Comparison of ENCODE assay signal across 18 cellular contexts in genomic region chr15:38576837-38577236, GRCh38. TPM values are rescaled to one million over a fixed set of nuclear protein-coding genes. Genes with fewer than 3 reads are reported as not detected.
DNase-seq lines count a peak whose midpoint lies in the region; ATAC-seq and TF ChIP-seq lines count a peak whose summit lies in the region.
"Had no signal": no experiment of that assay in that cellular context is flagged by ENCODE, and none has a peak within 500 bp of the region (broad histone marks: within the 10 kb centered on the region; RNA-seq: fewer than 3 reads in every experiment).

No MANE protein-coding gene starts in this region.

- no peak for DNase-seq in activated T-cell treated with anti-CD3 and anti-CD28 coated beads, Interleukin-2, amount 50 U/mL, for 24 hours
- DNase-seq in activated T-cell treated with anti-CD3 and anti-CD28 coated beads for 4 hours (no peak), GM23338 (ENCODE audit: low spot score) (no peak), colonic mucosa (no peak)
- no peak for DNase-seq in activated naive CD8-positive, alpha-beta T cell treated with anti-CD3 and anti-CD28 coated beads, Interleukin-2, amount 50 U/mL, for 24 hours
- no peak for DNase-seq in natural killer cell treated with Interleukin-12 subunit alpha and Interleukin-12 subunit beta and Interleukin-15 and Interleukin-18, amount 100 ng/mL, for 72 hours (ENCODE audit: low spot score)
- DNase-seq: C1 segment of cervical spinal cord, DMS53, NCI-H187 treated with DMSO at 0.1 percent for 48 hours, NCI-H2171, NCI-H748 treated with DMSO at 0.1 percent for 48 hours, RPMI8226, SIG-M5 had no signal

- peaks cover 2% of the 10 kb centered on the region for H3K9me3 Mint-ChIP-seq in activated T-cell treated with anti-CD3 and anti-CD28 coated beads, Interleukin-2, amount 50 U/mL, for 24 hours
- H3K9me3 Mint-ChIP-seq in GM23338, result peaks cover 8% of the 10 kb centered on the region
- H3K9me3 Mint-ChIP-seq in activated naive CD8-positive, alpha-beta T cell treated with anti-CD3 and anti-CD28 coated beads, Interleukin-2, amount 50 U/mL, for 24 hours, result peaks cover 2% of the 10 kb centered on the region
- H3K9me3 Mint-ChIP-seq in natural killer cell treated with Interleukin-12 subunit alpha and Interleukin-12 subunit beta and Interleukin-15 and Interleukin-18, amount 100 ng/mL, for 72 hours, result peaks cover 2% of the 10 kb centered on the region

- H3F3A ChIP-seq in GM23338 (replicated peaks; ENCODE audit: low read depth), result no peaks in the 10 kb centered on the region

- no peak overlapping the region for H3K4me3 ChIP-seq in GM23338
- H3K4me3 ChIP-seq in colonic mucosa, result no peak overlapping the region
- H3K4me3 ChIP-seq: HAP-1, K562 had no signal

- peak overlapping the region; percentile 5; the same call in 1 of the 2 replicates for H2AFZ ChIP-seq in GM23338

- no peaks in the 10 kb centered on the region for H3K36me3 Mint-ChIP-seq in activated T-cell treated with anti-CD3 and anti-CD28 coated beads, Interleukin-2, amount 50 U/mL, for 24 hours (ENCODE audit: low read depth)
- no peaks in the 10 kb centered on the region; the same call in 2 of the 3 replicates for H3K36me3 Mint-ChIP-seq in GM23338 (ENCODE audit: low read depth)
- peaks cover 2% of the 10 kb centered on the region for H3K36me3 Mint-ChIP-seq in activated naive CD8-positive, alpha-beta T cell treated with anti-CD3 and anti-CD28 coated beads, Interleukin-2, amount 50 U/mL, for 24 hours (ENCODE audit: low read depth)
- H3K36me3 Mint-ChIP-seq in natural killer cell treated with Interleukin-12 subunit alpha and Interleukin-12 subunit beta and Interleukin-15 and Interleukin-18, amount 100 ng/mL, for 72 hours, result peaks cover 10% of the 10 kb centered on the region

- no peaks in the 10 kb centered on the region for H3K36me3 ChIP-seq in GM23338 (ENCODE audit: insufficient read depth)
- H3K36me3 ChIP-seq in colonic mucosa, result no peaks in the 10 kb centered on the region
- H3K36me3 ChIP-seq: HAP-1 had no signal

- TF ChIP-seq CTCF in GM23338 (conservative IDR thresholded peaks at IDR 0.05; ENCODE audit: low read depth in 2 of 2), result no peak
- TF ChIP-seq CTCF in colonic mucosa (IDR thresholded peaks at IDR 0.05), result no peak

- no peak overlapping the region for H3K4me3 Mint-ChIP-seq in activated T-cell treated with anti-CD3 and anti-CD28 coated beads, Interleukin-2, amount 50 U/mL, for 24 hours
- no peak overlapping the region for H3K4me3 Mint-ChIP-seq in GM23338
- H3K4me3 Mint-ChIP-seq in activated naive CD8-positive, alpha-beta T cell treated with anti-CD3 and anti-CD28 coated beads, Interleukin-2, amount 50 U/mL, for 24 hours, result no peak overlapping the region
- H3K4me3 Mint-ChIP-seq in natural killer cell treated with Interleukin-12 subunit alpha and Interleukin-12 subunit beta and Interleukin-15 and Interleukin-18, amount 100 ng/mL, for 72 hours, result peak overlapping the region; percentile 75

- H3K4me1 Mint-ChIP-seq in activated T-cell treated with anti-CD3 and anti-CD28 coated beads, Interleukin-2, amount 50 U/mL, for 24 hours (ENCODE audit: low read depth), result peaks cover 35% of the 10 kb centered on the region
- H3K4me1 Mint-ChIP-seq in GM23338, result peaks cover 16% of the 10 kb centered on the region
- H3K4me1 Mint-ChIP-seq in activated naive CD8-positive, alpha-beta T cell treated with anti-CD3 and anti-CD28 coated beads, Interleukin-2, amount 50 U/mL, for 24 hours, result peaks cover 27% of the 10 kb centered on the region
- peaks cover 48 to 52% of the 10 kb centered on the region in 2 donors for H3K4me1 Mint-ChIP-seq in natural killer cell treated with Interleukin-12 subunit alpha and Interleukin-12 subunit beta and Interleukin-15 and Interleukin-18, amount 100 ng/mL, for 72 hours (ENCODE audit: low read depth in 2 of 2)

- no peak overlapping the region for H3K4me2 ChIP-seq in GM23338

- H3K9me2 ChIP-seq in GM23338 (ENCODE audit: insufficient read depth), result 0 out of 2 replicates have a peak, but pooled peaks cover 4% of the 10 kb centered on the region

- no peak overlapping the region for H3K9ac ChIP-seq in colonic mucosa (ENCODE audit: low read depth in 2 of 2, low read length in 2 of 2)

- peaks cover 5% of the 10 kb centered on the region; the same call in 1 of the 2 replicates for H3K4me1 ChIP-seq in GM23338 (ENCODE audit: insufficient read depth)
- no peaks in the 10 kb centered on the region for H3K4me1 ChIP-seq in colonic mucosa
- H3K4me1 ChIP-seq: HAP-1 had no signal

- H3K27me3 Mint-ChIP-seq in activated T-cell treated with anti-CD3 and anti-CD28 coated beads, Interleukin-2, amount 50 U/mL, for 24 hours, result no peaks in the 10 kb centered on the region
- H3K27me3 Mint-ChIP-seq in GM23338 (ENCODE audit: insufficient read depth, low read depth, poor library complexity), result peaks cover 1% of the 10 kb centered on the region
- no peaks in the 10 kb centered on the region for H3K27me3 Mint-ChIP-seq in activated naive CD8-positive, alpha-beta T cell treated with anti-CD3 and anti-CD28 coated beads, Interleukin-2, amount 50 U/mL, for 24 hours
- H3K27me3 Mint-ChIP-seq in natural killer cell treated with Interleukin-12 subunit alpha and Interleukin-12 subunit beta and Interleukin-15 and Interleukin-18, amount 100 ng/mL, for 72 hours, result no peaks in the 10 kb centered on the region

- no peak overlapping the region for H3K27ac ChIP-seq in GM23338 (ENCODE audit: low read depth)
- no peak overlapping the region for H3K27ac ChIP-seq in colonic mucosa

- H4K20me1 ChIP-seq in GM23338 (replicated peaks; ENCODE audit: insufficient read depth), result no peaks in the 10 kb centered on the region

- H3K27ac Mint-ChIP-seq in activated T-cell treated with anti-CD3 and anti-CD28 coated beads, Interleukin-2, amount 50 U/mL, for 24 hours, result peak overlapping the region; percentile 66
- H3K27ac Mint-ChIP-seq in GM23338, result no peak overlapping the region
- peak overlapping the region; percentile 79 for H3K27ac Mint-ChIP-seq in activated naive CD8-positive, alpha-beta T cell treated with anti-CD3 and anti-CD28 coated beads, Interleukin-2, amount 50 U/mL, for 24 hours
- H3K27ac Mint-ChIP-seq in natural killer cell treated with Interleukin-12 subunit alpha and Interleukin-12 subunit beta and Interleukin-15 and Interleukin-18, amount 100 ng/mL, for 72 hours, result peak overlapping the region; percentile 71 to 80

- intact Hi-C loops in colonic mucosa (cut with DNase I), result no loop called here

- H3K9me3 ChIP-seq in colonic mucosa, result no peaks in the 10 kb centered on the region
- H3K9me3 ChIP-seq: HAP-1 had no signal

- ATAC-seq in GM23338 (no peak), GM19463 (IDR thresholded peaks at IDR 0.05; ENCODE audit: unreplicated experiment) (no peak), HG03039 (IDR thresholded peaks at IDR 0.05; ENCODE audit: unreplicated experiment) (no peak)
- no peak for ATAC-seq in activated naive CD8-positive, alpha-beta T cell treated with anti-CD3 and anti-CD28 coated beads, Interleukin-2, amount 50 U/mL, for 24 hours
- ATAC-seq in natural killer cell treated with Interleukin-12 subunit alpha and Interleukin-12 subunit beta and Interleukin-15 and Interleukin-18, amount 100 ng/mL, for 72 hours, result peak; percentile 88 to 91
- ATAC-seq: K562 had no signal

- H3K79me2 ChIP-seq in GM23338 (replicated peaks; ENCODE audit: insufficient read depth), result no peaks in the 10 kb centered on the region

- H3K27me3 ChIP-seq in GM23338 (ENCODE audit: insufficient read depth) (no peaks in the 10 kb centered on the region), colonic mucosa (no peaks in the 10 kb centered on the region)

TF ChIP-seq in GM23338, 12 proteins besides CTCF, POLR2A, EP300 and RAD21 (continues in another document):
- TF ChIP-seq EZH2 (IDR thresholded peaks at IDR 0.05; ENCODE audit: low read depth, unreplicated experiment) (no peak), EZH2phosphoT487 (IDR thresholded peaks at IDR 0.05; ENCODE audit: unreplicated experiment) (no peak), NANOG (IDR thresholded peaks at IDR 0.05; ENCODE audit: borderline replicate concordance) (no peak), CREB1 (CRISPR knock-in tag; IDR thresholded peaks at IDR 0.05; ENCODE audit: low read depth) (no peak), REST (IDR thresholded peaks at IDR 0.05; ENCODE audit: unreplicated experiment) (no peak), POLR2AphosphoS5 (IDR thresholded peaks at IDR 0.05; ENCODE audit: low read depth) (no peak), JUNB (IDR thresholded peaks at IDR 0.05; ENCODE audit: unreplicated experiment) (no peak), ZNF114 (CRISPR knock-in tag; IDR thresholded peaks at IDR 0.05) (no peak)

RNA-seq across cellular contexts. Expression of gene RASGRP1, which starts 12.2 kb away (rescaled TPM):
- total RNA-seq in GM23338 (2014; rRNA removed; shearing (Covaris generic)), result 1.1 and 1.2 TPM in 2 replicates
- polyA plus RNA-seq in GM23338 (2016; fragmentation: Nextera tagmentation; extraction: Ambion mirVana), result 0.54 and 1.1 TPM in 2 replicates
- total RNA-seq in natural killer cell treated with Interleukin-12 subunit alpha and Interleukin-12 subunit beta and Interleukin-15 and Interleukin-18, amount 100 ng/mL, for 72 hours, result 100 to 1,000 TPM; 154 to 241 TPM
- total RNA-seq in colonic mucosa, result 1 to 10 TPM in 1 of 2 donors, under 1 TPM in 1; 0.96 to 1.5 TPM
- total RNA-seq: A673 had no signal

Comparison
In these comparisons a context has a peak if more than half of its experiments do, and no peak if none do; other contexts are left out.
1. ATAC-seq: peak in natural killer cell treated with Interleukin-12 subunit alpha and Interleukin-12 subunit beta and Interleukin-15 and Interleukin-18, amount 100 ng/mL, for 72 hours (2 of 2); none in GM23338 (single experiment), activated naive CD8-positive, alpha-beta T cell treated with anti-CD3 and anti-CD28 coated beads, Interleukin-2, amount 50 U/mL, for 24 hours (single experiment), GM19463 (single experiment) and HG03039 (single experiment).
2. RNA of gene RASGRP1, which starts 12.2 kb away (total RNA-seq): 154 to 241 TPM in natural killer cell treated with Interleukin-12 subunit alpha and Interleukin-12 subunit beta and Interleukin-15 and Interleukin-18, amount 100 ng/mL, for 72 hours; 0.96 to 1.5 TPM in colonic mucosa and 1.1 to 1.2 TPM in GM23338; every median in the first group is over 10 times any median in the second.